In genomic region chr10:77383861-77384553, GRCh38 we compare ENCODE assay signal across 1 cellular context.
TF ChIP-seq lines count a peak whose summit lies in the region.

No MANE protein-coding gene starts in this region.

TF ChIP-seq in IMR-90, 13 proteins besides CTCF, POLR2A, EP300 and RAD21 (continued from another document):
- TF ChIP-seq RFX5 (IDR thresholded peaks at IDR 0.05; ENCODE audit: low read depth, low read length): no peak
